1 cellular context compared by ENCODE assay signal in the genomic region with DNA sequence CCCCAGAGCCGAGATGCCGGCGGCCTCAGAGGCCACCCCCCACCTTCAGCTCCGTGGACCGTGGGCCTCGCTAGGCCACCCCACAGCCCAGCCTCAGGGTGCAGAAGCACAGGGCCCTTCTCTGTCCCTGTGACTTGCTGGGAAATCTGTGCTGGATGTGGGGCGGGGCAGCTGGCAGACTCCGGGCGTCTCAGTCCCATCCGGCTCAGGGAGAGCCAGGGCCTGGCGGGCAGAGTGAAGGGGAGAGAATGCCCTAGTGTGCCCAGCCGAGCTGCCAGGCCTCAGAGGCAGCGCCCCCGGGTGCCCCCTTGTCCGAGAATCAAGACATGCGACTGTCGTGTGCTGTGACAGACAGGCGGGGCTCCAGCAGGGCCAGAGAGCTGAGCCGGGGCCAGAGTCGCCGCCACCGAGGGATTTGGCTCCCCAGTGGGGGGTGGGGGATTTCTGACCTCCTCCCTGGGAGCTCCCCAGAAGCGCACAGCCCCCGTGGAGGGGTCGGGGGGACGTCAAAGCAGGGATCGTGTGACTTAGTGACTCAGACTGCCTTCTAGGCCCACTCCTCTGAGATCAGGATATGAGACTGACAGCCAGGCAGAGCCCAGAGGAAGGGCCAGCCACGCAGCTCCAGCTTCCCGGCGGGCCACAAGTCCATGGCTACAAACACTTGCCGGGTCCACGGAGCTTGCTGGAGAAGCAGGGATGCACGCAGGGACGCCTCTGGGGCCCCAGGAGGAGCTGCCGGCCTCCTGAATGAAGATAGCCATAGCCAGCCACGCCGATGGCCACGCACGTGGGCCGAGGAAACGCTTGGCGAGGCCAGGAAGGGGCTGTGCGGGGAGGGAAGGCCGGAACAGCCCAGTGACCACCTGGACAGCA.
TF ChIP-seq lines count a peak whose summit lies in the region.

No MANE protein-coding gene starts in this region.

TF ChIP-seq in HepG2, 621 proteins besides CTCF, POLR2A, EP300 and RAD21:
- TF ChIP-seq, protein P1, sequence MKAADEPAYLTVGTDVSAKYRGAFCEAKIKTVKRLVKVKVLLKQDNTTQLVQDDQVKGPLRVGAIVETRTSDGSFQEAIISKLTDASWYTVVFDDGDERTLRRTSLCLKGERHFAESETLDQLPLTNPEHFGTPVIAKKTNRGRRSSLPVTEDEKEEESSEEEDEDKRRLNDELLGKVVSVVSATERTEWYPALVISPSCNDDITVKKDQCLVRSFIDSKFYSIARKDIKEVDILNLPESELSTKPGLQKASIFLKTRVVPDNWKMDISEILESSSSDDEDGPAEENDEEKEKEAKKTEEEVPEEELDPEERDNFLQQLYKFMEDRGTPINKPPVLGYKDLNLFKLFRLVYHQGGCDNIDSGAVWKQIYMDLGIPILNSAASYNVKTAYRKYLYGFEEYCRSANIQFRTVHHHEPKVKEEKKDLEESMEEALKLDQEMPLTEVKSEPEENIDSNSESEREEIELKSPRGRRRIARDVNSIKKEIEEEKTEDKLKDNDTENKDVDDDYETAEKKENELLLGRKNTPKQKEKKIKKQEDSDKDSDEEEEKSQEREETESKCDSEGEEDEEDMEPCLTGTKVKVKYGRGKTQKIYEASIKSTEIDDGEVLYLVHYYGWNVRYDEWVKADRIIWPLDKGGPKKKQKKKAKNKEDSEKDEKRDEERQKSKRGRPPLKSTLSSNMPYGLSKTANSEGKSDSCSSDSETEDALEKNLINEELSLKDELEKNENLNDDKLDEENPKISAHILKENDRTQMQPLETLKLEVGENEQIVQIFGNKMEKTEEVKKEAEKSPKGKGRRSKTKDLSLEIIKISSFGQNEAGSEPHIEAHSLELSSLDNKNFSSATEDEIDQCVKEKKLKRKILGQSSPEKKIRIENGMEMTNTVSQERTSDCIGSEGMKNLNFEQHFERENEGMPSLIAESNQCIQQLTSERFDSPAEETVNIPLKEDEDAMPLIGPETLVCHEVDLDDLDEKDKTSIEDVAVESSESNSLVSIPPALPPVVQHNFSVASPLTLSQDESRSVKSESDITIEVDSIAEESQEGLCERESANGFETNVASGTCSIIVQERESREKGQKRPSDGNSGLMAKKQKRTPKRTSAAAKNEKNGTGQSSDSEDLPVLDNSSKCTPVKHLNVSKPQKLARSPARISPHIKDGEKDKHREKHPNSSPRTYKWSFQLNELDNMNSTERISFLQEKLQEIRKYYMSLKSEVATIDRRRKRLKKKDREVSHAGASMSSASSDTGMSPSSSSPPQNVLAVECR (CRISPR knock-in tag; IDR thresholded peaks at IDR 0.05; ENCODE audit: borderline replicate concordance) = no peak
- TF ChIP-seq PPARG (CRISPR knock-in tag; conservative IDR thresholded peaks at IDR 0.05) (no peak), FOXM1 (CRISPR knock-in tag; IDR thresholded peaks at IDR 0.05) (no peak), CBX1 (IDR thresholded peaks at IDR 0.05; ENCODE audit: low read depth) (no peak), SOX6 (IDR thresholded peaks at IDR 0.05) (no peak), SOX6 (CRISPR knock-in tag; IDR thresholded peaks at IDR 0.05) (no peak), MAFG (CRISPR knock-in tag; IDR thresholded peaks at IDR 0.05) (no peak), ZNF674 (CRISPR knock-in tag; IDR thresholded peaks at IDR 0.05; ENCODE audit: low read depth) (no peak), HNRNPL (IDR thresholded peaks at IDR 0.05; ENCODE audit: low read depth, low read length) (no peak), CBFB (CRISPR knock-in tag; IDR thresholded peaks at IDR 0.05) (no peak), MYC (CRISPR knock-in tag; IDR thresholded peaks at IDR 0.05; ENCODE audit: borderline replicate concordance) (no peak), ZZZ3 (CRISPR knock-in tag; IDR thresholded peaks at IDR 0.05; ENCODE audit: borderline replicate concordance) (no peak), ERF (CRISPR knock-in tag; IDR thresholded peaks at IDR 0.05) (no peak), JDP2 (CRISPR knock-in tag; IDR thresholded peaks at IDR 0.05; ENCODE audit: borderline replicate concordance) (no peak), NBN (conservative IDR thresholded peaks at IDR 0.05) (no peak), ZNF274 (CRISPR knock-in tag; IDR thresholded peaks at IDR 0.05) (no peak)
- TF ChIP-seq, protein P2, sequence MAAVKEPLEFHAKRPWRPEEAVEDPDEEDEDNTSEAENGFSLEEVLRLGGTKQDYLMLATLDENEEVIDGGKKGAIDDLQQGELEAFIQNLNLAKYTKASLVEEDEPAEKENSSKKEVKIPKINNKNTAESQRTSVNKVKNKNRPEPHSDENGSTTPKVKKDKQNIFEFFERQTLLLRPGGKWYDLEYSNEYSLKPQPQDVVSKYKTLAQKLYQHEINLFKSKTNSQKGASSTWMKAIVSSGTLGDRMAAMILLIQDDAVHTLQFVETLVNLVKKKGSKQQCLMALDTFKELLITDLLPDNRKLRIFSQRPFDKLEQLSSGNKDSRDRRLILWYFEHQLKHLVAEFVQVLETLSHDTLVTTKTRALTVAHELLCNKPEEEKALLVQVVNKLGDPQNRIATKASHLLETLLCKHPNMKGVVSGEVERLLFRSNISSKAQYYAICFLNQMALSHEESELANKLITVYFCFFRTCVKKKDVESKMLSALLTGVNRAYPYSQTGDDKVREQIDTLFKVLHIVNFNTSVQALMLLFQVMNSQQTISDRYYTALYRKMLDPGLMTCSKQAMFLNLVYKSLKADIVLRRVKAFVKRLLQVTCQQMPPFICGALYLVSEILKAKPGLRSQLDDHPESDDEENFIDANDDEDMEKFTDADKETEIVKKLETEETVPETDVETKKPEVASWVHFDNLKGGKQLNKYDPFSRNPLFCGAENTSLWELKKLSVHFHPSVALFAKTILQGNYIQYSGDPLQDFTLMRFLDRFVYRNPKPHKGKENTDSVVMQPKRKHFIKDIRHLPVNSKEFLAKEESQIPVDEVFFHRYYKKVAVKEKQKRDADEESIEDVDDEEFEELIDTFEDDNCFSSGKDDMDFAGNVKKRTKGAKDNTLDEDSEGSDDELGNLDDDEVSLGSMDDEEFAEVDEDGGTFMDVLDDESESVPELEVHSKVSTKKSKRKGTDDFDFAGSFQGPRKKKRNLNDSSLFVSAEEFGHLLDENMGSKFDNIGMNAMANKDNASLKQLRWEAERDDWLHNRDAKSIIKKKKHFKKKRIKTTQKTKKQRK (IDR thresholded peaks at IDR 0.05; ENCODE audit: low read length) = no peak
- TF ChIP-seq, protein P3, sequence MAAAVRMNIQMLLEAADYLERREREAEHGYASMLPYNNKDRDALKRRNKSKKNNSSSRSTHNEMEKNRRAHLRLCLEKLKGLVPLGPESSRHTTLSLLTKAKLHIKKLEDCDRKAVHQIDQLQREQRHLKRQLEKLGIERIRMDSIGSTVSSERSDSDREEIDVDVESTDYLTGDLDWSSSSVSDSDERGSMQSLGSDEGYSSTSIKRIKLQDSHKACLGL (CRISPR knock-in tag; IDR thresholded peaks at IDR 0.05) = no peak
- TF ChIP-seq, protein P4, sequence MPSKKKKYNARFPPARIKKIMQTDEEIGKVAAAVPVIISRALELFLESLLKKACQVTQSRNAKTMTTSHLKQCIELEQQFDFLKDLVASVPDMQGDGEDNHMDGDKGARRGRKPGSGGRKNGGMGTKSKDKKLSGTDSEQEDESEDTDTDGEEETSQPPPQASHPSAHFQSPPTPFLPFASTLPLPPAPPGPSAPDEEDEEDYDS (CRISPR knock-in tag; IDR thresholded peaks at IDR 0.05) = no peak
- TF ChIP-seq, protein P5, sequence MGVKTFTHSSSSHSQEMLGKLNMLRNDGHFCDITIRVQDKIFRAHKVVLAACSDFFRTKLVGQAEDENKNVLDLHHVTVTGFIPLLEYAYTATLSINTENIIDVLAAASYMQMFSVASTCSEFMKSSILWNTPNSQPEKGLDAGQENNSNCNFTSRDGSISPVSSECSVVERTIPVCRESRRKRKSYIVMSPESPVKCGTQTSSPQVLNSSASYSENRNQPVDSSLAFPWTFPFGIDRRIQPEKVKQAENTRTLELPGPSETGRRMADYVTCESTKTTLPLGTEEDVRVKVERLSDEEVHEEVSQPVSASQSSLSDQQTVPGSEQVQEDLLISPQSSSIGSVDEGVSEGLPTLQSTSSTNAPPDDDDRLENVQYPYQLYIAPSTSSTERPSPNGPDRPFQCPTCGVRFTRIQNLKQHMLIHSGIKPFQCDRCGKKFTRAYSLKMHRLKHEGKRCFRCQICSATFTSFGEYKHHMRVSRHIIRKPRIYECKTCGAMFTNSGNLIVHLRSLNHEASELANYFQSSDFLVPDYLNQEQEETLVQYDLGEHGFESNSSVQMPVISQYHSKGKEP (CRISPR knock-in tag; IDR thresholded peaks at IDR 0.05) = no peak
- TF ChIP-seq, protein P6, sequence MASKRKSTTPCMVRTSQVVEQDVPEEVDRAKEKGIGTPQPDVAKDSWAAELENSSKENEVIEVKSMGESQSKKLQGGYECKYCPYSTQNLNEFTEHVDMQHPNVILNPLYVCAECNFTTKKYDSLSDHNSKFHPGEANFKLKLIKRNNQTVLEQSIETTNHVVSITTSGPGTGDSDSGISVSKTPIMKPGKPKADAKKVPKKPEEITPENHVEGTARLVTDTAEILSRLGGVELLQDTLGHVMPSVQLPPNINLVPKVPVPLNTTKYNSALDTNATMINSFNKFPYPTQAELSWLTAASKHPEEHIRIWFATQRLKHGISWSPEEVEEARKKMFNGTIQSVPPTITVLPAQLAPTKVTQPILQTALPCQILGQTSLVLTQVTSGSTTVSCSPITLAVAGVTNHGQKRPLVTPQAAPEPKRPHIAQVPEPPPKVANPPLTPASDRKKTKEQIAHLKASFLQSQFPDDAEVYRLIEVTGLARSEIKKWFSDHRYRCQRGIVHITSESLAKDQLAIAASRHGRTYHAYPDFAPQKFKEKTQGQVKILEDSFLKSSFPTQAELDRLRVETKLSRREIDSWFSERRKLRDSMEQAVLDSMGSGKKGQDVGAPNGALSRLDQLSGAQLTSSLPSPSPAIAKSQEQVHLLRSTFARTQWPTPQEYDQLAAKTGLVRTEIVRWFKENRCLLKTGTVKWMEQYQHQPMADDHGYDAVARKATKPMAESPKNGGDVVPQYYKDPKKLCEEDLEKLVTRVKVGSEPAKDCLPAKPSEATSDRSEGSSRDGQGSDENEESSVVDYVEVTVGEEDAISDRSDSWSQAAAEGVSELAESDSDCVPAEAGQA (IDR thresholded peaks at IDR 0.05; ENCODE audit: low read depth) = no peak
- TF ChIP-seq, protein P6 (CRISPR knock-in tag; IDR thresholded peaks at IDR 0.05; ENCODE audit: borderline replicate concordance) = no peak
